Comparison of ENCODE assay signal across 1 cellular context in the genomic region with DNA sequence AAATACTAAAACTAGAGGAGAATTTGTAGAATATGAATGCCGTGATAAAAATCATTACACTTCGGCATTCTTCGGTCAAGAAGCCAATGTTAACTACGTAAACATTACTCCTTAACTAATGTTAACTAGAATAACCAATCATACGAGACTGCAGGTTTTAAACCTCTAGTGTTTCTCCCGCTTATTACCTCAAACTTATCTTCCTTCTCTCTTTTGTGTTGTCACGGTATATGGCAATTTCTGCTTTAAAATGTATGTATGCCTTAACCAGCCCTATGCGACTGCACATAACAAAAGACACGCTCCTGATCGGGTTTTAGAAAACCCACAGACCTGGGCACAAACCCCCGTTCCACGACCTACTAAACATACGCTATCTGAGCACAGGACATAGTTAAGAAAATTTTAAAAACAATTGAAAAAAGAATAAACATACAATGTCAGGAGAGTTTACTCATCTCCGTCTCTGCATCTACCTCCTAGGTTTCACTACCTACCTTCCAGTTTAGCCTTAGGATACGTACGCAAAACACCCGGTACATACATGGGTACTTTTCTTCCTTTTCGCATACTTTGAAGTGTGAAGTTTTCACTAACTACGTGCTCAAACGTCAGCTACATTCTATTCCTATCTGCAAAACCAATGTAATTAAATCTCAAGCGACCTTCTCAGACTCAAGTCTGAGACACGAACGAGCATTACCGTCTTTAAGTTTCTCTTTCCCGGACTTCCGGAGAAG.
TF ChIP-seq lines count a peak whose summit lies in the region.

No MANE protein-coding gene starts in this region.

TF ChIP-seq in IMR-90, 13 proteins besides CTCF, POLR2A, EP300 and RAD21:
- TF ChIP-seq MAFK (IDR thresholded peaks at IDR 0.05; ENCODE audit: low read depth, low read length) (no peak), MXI1 (IDR thresholded peaks at IDR 0.05; ENCODE audit: borderline replicate concordance, low read depth, low read length) (no peak), NFE2L2 (IDR thresholded peaks at IDR 0.05; ENCODE audit: low read depth, low read length) (no peak), CEBPB (IDR thresholded peaks at IDR 0.05; ENCODE audit: low read depth, low read length) (no peak), MAZ (IDR thresholded peaks at IDR 0.05; ENCODE audit: borderline replicate concordance, low read depth, low read length) (no peak), SMC3 (IDR thresholded peaks at IDR 0.05; ENCODE audit: low read depth, low read length) (no peak), BHLHE40 (IDR thresholded peaks at IDR 0.05; ENCODE audit: low read depth, low read length) (no peak), RFX5 (IDR thresholded peaks at IDR 0.05; ENCODE audit: low read depth, low read length) (no peak), FOS (IDR thresholded peaks at IDR 0.05; ENCODE audit: low read depth, low read length) (no peak), CHD1 (IDR thresholded peaks at IDR 0.05; ENCODE audit: low read depth, low read length) (no peak; the same call in 1 of the 2 replicates)
- TF ChIP-seq, protein P1, sequence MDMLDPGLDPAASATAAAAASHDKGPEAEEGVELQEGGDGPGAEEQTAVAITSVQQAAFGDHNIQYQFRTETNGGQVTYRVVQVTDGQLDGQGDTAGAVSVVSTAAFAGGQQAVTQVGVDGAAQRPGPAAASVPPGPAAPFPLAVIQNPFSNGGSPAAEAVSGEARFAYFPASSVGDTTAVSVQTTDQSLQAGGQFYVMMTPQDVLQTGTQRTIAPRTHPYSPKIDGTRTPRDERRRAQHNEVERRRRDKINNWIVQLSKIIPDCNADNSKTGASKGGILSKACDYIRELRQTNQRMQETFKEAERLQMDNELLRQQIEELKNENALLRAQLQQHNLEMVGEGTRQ (IDR thresholded peaks at IDR 0.05; ENCODE audit: low read depth, low read length) = no peak
- TF ChIP-seq, protein P2, sequence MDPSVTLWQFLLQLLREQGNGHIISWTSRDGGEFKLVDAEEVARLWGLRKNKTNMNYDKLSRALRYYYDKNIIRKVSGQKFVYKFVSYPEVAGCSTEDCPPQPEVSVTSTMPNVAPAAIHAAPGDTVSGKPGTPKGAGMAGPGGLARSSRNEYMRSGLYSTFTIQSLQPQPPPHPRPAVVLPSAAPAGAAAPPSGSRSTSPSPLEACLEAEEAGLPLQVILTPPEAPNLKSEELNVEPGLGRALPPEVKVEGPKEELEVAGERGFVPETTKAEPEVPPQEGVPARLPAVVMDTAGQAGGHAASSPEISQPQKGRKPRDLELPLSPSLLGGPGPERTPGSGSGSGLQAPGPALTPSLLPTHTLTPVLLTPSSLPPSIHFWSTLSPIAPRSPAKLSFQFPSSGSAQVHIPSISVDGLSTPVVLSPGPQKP (IDR thresholded peaks at IDR 0.05; ENCODE audit: borderline replicate concordance, low read depth, low read length) = no peak
